ENCODE assay signal across 1 cellular context in the genomic region with DNA sequence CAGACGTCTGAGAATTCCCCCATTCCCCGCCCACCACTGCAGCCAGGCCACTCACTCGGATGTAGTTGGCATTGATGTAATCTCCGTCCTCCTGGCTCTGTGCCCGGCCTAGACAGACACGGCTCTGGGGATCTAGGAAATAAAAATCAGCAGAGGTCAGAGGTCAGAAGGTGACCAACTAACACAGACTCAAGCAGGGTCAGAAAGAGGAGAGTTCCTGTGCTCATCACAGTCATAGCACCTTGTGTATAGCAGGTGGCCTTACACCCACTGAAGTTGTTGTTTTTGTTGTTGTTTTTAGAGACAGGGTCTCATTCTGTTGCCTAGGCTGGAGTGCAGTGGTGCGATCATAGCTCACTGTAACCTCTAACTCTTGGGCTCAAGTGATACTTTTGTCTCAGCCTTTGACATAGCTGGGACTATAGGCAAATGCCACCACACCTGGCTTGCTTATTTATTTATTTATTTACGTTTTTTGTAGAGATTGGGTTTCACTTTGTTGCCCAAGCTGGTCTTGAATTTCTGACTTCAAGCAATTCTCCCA.
TF ChIP-seq lines count a peak whose summit lies in the region.

No MANE protein-coding gene starts in this region.

TF ChIP-seq in K562, 482 proteins besides CTCF, POLR2A, EP300 and RAD21:
- peak; percentile 25; the same call in 1 of the 2 replicates for TF ChIP-seq ZFX (CRISPR knock-in tag; IDR thresholded peaks at IDR 0.05)
- no peak for TF ChIP-seq SMC3 (conservative IDR thresholded peaks at IDR 0.05; ENCODE audit: insufficient read depth, low read depth, low read length)
- TF ChIP-seq, protein P1, sequence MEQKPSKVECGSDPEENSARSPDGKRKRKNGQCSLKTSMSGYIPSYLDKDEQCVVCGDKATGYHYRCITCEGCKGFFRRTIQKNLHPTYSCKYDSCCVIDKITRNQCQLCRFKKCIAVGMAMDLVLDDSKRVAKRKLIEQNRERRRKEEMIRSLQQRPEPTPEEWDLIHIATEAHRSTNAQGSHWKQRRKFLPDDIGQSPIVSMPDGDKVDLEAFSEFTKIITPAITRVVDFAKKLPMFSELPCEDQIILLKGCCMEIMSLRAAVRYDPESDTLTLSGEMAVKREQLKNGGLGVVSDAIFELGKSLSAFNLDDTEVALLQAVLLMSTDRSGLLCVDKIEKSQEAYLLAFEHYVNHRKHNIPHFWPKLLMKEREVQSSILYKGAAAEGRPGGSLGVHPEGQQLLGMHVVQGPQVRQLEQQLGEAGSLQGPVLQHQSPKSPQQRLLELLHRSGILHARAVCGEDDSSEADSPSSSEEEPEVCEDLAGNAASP (IDR thresholded peaks at IDR 0.05): no peak
- peak; percentile 15; the same call in 1 of the 2 replicates for TF ChIP-seq EGR1 (conservative IDR thresholded peaks at IDR 0.05)
- TF ChIP-seq KAT2B (IDR thresholded peaks at IDR 0.05; ENCODE audit: low read depth, low read length): no peak
- TF ChIP-seq POLR2G (IDR thresholded peaks at IDR 0.05; ENCODE audit: low read depth, low read length): 0 out of 2 replicates have a peak, but pooled peaks have one; percentile 15
- no peak for TF ChIP-seq FOXK1 (CRISPR knock-in tag; IDR thresholded peaks at IDR 0.05; ENCODE audit: borderline replicate concordance)
- TF ChIP-seq NEUROD1 (IDR thresholded peaks at IDR 0.05; ENCODE audit: borderline replicate concordance, low read depth, low read length, partially characterized antibody): no peak
- TF ChIP-seq, protein P2, sequence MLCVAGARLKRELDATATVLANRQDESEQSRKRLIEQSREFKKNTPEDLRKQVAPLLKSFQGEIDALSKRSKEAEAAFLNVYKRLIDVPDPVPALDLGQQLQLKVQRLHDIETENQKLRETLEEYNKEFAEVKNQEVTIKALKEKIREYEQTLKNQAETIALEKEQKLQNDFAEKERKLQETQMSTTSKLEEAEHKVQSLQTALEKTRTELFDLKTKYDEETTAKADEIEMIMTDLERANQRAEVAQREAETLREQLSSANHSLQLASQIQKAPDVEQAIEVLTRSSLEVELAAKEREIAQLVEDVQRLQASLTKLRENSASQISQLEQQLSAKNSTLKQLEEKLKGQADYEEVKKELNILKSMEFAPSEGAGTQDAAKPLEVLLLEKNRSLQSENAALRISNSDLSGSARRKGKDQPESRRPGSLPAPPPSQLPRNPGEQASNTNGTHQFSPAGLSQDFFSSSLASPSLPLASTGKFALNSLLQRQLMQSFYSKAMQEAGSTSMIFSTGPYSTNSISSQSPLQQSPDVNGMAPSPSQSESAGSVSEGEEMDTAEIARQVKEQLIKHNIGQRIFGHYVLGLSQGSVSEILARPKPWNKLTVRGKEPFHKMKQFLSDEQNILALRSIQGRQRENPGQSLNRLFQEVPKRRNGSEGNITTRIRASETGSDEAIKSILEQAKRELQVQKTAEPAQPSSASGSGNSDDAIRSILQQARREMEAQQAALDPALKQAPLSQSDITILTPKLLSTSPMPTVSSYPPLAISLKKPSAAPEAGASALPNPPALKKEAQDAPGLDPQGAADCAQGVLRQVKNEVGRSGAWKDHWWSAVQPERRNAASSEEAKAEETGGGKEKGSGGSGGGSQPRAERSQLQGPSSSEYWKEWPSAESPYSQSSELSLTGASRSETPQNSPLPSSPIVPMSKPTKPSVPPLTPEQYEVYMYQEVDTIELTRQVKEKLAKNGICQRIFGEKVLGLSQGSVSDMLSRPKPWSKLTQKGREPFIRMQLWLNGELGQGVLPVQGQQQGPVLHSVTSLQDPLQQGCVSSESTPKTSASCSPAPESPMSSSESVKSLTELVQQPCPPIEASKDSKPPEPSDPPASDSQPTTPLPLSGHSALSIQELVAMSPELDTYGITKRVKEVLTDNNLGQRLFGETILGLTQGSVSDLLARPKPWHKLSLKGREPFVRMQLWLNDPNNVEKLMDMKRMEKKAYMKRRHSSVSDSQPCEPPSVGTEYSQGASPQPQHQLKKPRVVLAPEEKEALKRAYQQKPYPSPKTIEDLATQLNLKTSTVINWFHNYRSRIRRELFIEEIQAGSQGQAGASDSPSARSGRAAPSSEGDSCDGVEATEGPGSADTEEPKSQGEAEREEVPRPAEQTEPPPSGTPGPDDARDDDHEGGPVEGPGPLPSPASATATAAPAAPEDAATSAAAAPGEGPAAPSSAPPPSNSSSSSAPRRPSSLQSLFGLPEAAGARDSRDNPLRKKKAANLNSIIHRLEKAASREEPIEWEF (CRISPR knock-in tag; IDR thresholded peaks at IDR 0.05): 0 out of 2 replicates have a peak, but pooled peaks have one; percentile 37
- TF ChIP-seq, protein P3, sequence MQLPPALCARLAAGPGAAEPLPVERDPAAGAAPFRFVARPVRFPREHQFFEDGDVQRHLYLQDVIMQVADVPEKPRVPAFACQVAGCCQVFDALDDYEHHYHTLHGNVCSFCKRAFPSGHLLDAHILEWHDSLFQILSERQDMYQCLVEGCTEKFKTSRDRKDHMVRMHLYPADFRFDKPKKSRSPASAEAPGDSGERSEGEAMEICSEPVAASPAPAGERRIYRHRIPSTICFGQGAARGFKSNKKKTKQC (CRISPR knock-in tag; IDR thresholded peaks at IDR 0.05): peak; percentile 45; the same call in 1 of the 2 replicates
- TF ChIP-seq, protein P4, sequence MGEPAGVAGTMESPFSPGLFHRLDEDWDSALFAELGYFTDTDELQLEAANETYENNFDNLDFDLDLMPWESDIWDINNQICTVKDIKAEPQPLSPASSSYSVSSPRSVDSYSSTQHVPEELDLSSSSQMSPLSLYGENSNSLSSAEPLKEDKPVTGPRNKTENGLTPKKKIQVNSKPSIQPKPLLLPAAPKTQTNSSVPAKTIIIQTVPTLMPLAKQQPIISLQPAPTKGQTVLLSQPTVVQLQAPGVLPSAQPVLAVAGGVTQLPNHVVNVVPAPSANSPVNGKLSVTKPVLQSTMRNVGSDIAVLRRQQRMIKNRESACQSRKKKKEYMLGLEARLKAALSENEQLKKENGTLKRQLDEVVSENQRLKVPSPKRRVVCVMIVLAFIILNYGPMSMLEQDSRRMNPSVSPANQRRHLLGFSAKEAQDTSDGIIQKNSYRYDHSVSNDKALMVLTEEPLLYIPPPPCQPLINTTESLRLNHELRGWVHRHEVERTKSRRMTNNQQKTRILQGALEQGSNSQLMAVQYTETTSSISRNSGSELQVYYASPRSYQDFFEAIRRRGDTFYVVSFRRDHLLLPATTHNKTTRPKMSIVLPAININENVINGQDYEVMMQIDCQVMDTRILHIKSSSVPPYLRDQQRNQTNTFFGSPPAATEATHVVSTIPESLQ (CRISPR knock-in tag; IDR thresholded peaks at IDR 0.05): 0 out of 2 replicates have a peak, but pooled peaks have one; percentile 39
- no peak for TF ChIP-seq HMG20B (CRISPR knock-in tag; IDR thresholded peaks at IDR 0.05)
- peak; percentile 55; the same call in 1 of the 2 replicates for TF ChIP-seq ETV5 (CRISPR knock-in tag; IDR thresholded peaks at IDR 0.05; ENCODE audit: low read depth)
- peak; percentile 46; the same call in 1 of the 2 replicates for TF ChIP-seq SUPT5H (IDR thresholded peaks at IDR 0.05)
- TF ChIP-seq CXXC5 (CRISPR knock-in tag; IDR thresholded peaks at IDR 0.05): no peak
- no peak for TF ChIP-seq NFE2L1 (tag; IDR thresholded peaks at IDR 0.05; ENCODE audit: borderline replicate concordance, low read depth)
- peak; percentile 57; the same call in 1 of the 2 replicates for TF ChIP-seq POLR2AphosphoS5 (IDR thresholded peaks at IDR 0.05; ENCODE audit: control insufficient read depth, insufficient read depth, low read depth, low read length)
- no peak for TF ChIP-seq ZFPM2 (CRISPR knock-in tag; IDR thresholded peaks at IDR 0.05)
- TF ChIP-seq ZC3H8 (IDR thresholded peaks at IDR 0.05): no peak
- 0 out of 2 replicates have a peak, but pooled peaks have one; percentile 41 for TF ChIP-seq GATA2 (CRISPR knock-in tag; IDR thresholded peaks at IDR 0.05)
- no peak for TF ChIP-seq KAT8 (IDR thresholded peaks at IDR 0.05; ENCODE audit: low read depth)
- TF ChIP-seq, protein P5, sequence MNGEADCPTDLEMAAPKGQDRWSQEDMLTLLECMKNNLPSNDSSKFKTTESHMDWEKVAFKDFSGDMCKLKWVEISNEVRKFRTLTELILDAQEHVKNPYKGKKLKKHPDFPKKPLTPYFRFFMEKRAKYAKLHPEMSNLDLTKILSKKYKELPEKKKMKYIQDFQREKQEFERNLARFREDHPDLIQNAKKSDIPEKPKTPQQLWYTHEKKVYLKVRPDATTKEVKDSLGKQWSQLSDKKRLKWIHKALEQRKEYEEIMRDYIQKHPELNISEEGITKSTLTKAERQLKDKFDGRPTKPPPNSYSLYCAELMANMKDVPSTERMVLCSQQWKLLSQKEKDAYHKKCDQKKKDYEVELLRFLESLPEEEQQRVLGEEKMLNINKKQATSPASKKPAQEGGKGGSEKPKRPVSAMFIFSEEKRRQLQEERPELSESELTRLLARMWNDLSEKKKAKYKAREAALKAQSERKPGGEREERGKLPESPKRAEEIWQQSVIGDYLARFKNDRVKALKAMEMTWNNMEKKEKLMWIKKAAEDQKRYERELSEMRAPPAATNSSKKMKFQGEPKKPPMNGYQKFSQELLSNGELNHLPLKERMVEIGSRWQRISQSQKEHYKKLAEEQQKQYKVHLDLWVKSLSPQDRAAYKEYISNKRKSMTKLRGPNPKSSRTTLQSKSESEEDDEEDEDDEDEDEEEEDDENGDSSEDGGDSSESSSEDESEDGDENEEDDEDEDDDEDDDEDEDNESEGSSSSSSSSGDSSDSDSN (IDR thresholded peaks at IDR 0.05; ENCODE audit: borderline replicate concordance in 1 of 2, low read depth in 2 of 2, low read length in 2 of 2): no peak
- TF ChIP-seq NR2C2 (CRISPR knock-in tag; IDR thresholded peaks at IDR 0.05): no peak
- TF ChIP-seq NR2C2 (tag; IDR thresholded peaks at IDR 0.05): peak; percentile 94
- TF ChIP-seq NR2C1 (IDR thresholded peaks at IDR 0.05): peak; percentile 84
- TF ChIP-seq NR2C1 (tag; IDR thresholded peaks at IDR 0.05): peak; percentile 91
- TF ChIP-seq NFIC (IDR thresholded peaks at IDR 0.05): peak; percentile 80
- TF ChIP-seq FOXP1 (CRISPR knock-in tag; IDR thresholded peaks at IDR 0.05): 0 out of 2 replicates have a peak, but pooled peaks have one; percentile 20
- TF ChIP-seq HDAC2 (IDR thresholded peaks at IDR 0.05): no peak
- TF ChIP-seq, protein P6, sequence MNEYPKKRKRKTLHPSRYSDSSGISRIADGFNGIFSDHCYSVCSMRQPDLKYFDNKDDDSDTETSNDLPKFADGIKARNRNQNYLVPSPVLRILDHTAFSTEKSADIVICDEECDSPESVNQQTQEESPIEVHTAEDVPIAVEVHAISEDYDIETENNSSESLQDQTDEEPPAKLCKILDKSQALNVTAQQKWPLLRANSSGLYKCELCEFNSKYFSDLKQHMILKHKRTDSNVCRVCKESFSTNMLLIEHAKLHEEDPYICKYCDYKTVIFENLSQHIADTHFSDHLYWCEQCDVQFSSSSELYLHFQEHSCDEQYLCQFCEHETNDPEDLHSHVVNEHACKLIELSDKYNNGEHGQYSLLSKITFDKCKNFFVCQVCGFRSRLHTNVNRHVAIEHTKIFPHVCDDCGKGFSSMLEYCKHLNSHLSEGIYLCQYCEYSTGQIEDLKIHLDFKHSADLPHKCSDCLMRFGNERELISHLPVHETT (CRISPR knock-in tag; conservative IDR thresholded peaks at IDR 0.05 in 1 of 2, IDR thresholded peaks at IDR 0.05 in 1 of 2): peak in 1 of 2 experiments; percentile 56; a peak in 1 of 4 replicates
- TF ChIP-seq PHF21A (IDR thresholded peaks at IDR 0.05; ENCODE audit: borderline replicate concordance, low read depth): no peak
- peak; percentile 54; the same call in 1 of the 2 replicates for TF ChIP-seq CBFB (CRISPR knock-in tag; IDR thresholded peaks at IDR 0.05)
- TF ChIP-seq, protein P7, sequence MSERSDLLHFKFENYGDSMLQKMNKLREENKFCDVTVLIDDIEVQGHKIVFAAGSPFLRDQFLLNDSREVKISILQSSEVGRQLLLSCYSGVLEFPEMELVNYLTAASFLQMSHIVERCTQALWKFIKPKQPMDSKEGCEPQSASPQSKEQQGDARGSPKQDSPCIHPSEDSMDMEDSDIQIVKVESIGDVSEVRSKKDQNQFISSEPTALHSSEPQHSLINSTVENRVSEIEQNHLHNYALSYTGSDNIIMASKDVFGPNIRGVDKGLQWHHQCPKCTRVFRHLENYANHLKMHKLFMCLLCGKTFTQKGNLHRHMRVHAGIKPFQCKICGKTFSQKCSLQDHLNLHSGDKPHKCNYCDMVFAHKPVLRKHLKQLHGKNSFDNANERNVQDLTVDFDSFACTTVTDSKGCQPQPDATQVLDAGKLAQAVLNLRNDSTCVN (CRISPR knock-in tag; IDR thresholded peaks at IDR 0.05): no peak
